8 cellular contexts compared by ENCODE assay signal in genomic region chr11:841981-842369, GRCh38. TPM values are rescaled to one million over a fixed set of nuclear protein-coding genes. Genes with fewer than 3 reads are reported as not detected.
DNase-seq lines count a peak whose midpoint lies in the region; ATAC-seq and TF ChIP-seq lines count a peak whose summit lies in the region.

No MANE protein-coding gene starts in this region.

- H3K4me3 ChIP-seq in ascending aorta (peak overlapping the region; percentile 94 to 98), thyroid gland (replicated peaks in 1 of 3) (peak overlapping the region; percentile 54 to 97 (median 96))

- TF ChIP-seq POLR2A in thyroid gland (IDR thresholded peaks at IDR 0.05) = no peak

- no peaks in the 10 kb centered on the region for H3K9me3 ChIP-seq in ascending aorta
- H3K9me3 ChIP-seq in thyroid gland = no peaks in the 10 kb centered on the region

- DNase-seq in ascending aorta (ENCODE audit: low spot score in 2 of 2) (no peak), left colon (no peak), thyroid gland (no peak), GM20000 (ENCODE audit: low spot score) (no peak), head of caudate nucleus (no peak)
- no peak for DNase-seq in activated CD4-positive, alpha-beta T cell treated with anti-CD3 and anti-CD28 coated beads for 48 hours

- WGBS in thyroid gland, 2 donors = 0 to 1% methylated on average over 8 to 21 of the region's 27 CpGs

- H3K27ac ChIP-seq in ascending aorta = peak overlapping the region; percentile 92 to 95
- peak overlapping the region; percentile 91 to 99 (median 99) for H3K27ac ChIP-seq in thyroid gland

- H3K27me3 ChIP-seq in ascending aorta (no peaks in the 10 kb centered on the region), thyroid gland (no peaks in the 10 kb centered on the region)

- TF ChIP-seq CTCF in ascending aorta (IDR thresholded peaks at IDR 0.05) (no peak), thyroid gland (IDR thresholded peaks at IDR 0.05) (no peak), GM20000 (IDR thresholded peaks at IDR 0.05; ENCODE audit: extremely low read depth, missing control alignments) (no peak)

- H3K36me3 ChIP-seq in ascending aorta (peaks cover 33 to 37% of the 10 kb centered on the region in 2 donors), thyroid gland (peaks cover 25 to 31% of the 10 kb centered on the region in 2 donors)

- H3K4me1 ChIP-seq in ascending aorta (peaks cover 36 to 41% of the 10 kb centered on the region in 2 donors), thyroid gland (peaks cover 34 to 36% of the 10 kb centered on the region in 2 donors)

- intact Hi-C loops in ascending aorta (cut with DNase I) (loop anchor here (10.0 kb wide), 2 partner anchors 713 to 923 kb away; partner anchors contain the start of gene CTSD), left colon (cut with DNase I, micrococcal nuclease) (no loop called here), thyroid gland (cut with DNase I) (no loop called here), head of caudate nucleus (cut with DNase I) (loop anchor here (10.0 kb wide), 1 partner anchor 83 kb away; the partner anchor contains the start of gene AP2A2)

- ATAC-seq in GM19328 (IDR thresholded peaks at IDR 0.05; ENCODE audit: unreplicated experiment) = peak; percentile 12
- ATAC-seq in HG03354 (IDR thresholded peaks at IDR 0.05; ENCODE audit: poor library complexity, severe bottlenecking, unreplicated experiment) = peak; percentile 41
- ATAC-seq in left colon = peak; percentile 31

RNA-seq across cellular contexts. Expression of gene POLR2L, which starts 0.4 kb away (rescaled TPM):
- 141 TPM for total RNA-seq in ascending aorta
- total RNA-seq in left colon = 10 to 100 TPM; 79.4 to 83.1 TPM
- total RNA-seq in thyroid gland = 10 to 100 TPM; 17.9 to 89.2 (median 52.4) TPM

RNA-seq across cellular contexts. Expression of gene TSPAN4, which starts 0.7 kb away (rescaled TPM):
- total RNA-seq in ascending aorta = 252 TPM
- total RNA-seq in left colon = 10 to 100 TPM; 11.7 to 20.2 TPM
- 100 to 1,000 TPM in 2 of 4 donors, 10 to 100 TPM in 2; 86.1 to 127 (median 107) TPM for total RNA-seq in thyroid gland

RNA-seq across cellular contexts. Expression of gene CD151, which starts 9.2 kb away (rescaled TPM):
- 898 TPM for total RNA-seq in ascending aorta
- 100 to 1,000 TPM; 443 to 462 TPM for total RNA-seq in left colon
- total RNA-seq in thyroid gland = 100 to 1,000 TPM; 135 to 326 (median 298) TPM

RNA-seq across cellular contexts. Expression of gene CRACR2B, which starts 14.3 kb away (rescaled TPM):
- total RNA-seq in ascending aorta (20.5 TPM), left colon (100 to 1,000 TPM; 117 to 122 TPM), thyroid gland (10 to 100 TPM in 2 of 4 donors, 1 to 10 TPM in 2; 4.1 to 21.2 (median 12.3) TPM)

RNA-seq across cellular contexts. Expression of gene PNPLA2, which starts 23.3 kb away (rescaled TPM):
- total RNA-seq in ascending aorta (214 TPM), left colon (100 to 1,000 TPM; 161 to 222 TPM), thyroid gland (10 to 100 TPM; 35.8 to 95.0 (median 57.6) TPM)

Comparison
In these comparisons a context has a peak if more than half of its experiments do, and no peak if none do; other contexts are left out.
1. RNA of gene TSPAN4, which starts 0.7 kb away (total RNA-seq): 252 TPM in ascending aorta (single experiment) and 86.1 to 127 TPM in thyroid gland; 11.7 to 20.2 TPM in left colon; every median in the first group is over 4 times any median in the second.
2. intact Hi-C loops: an anchor here in ascending aorta (10.0 kb wide) and head of caudate nucleus (10.0 kb wide); none called in left colon and thyroid gland.
3. Peak in every context shown above with its lines, with median percentiles within 50 percentile points of each other: ATAC-seq.